12 cellular contexts compared by ENCODE assay signal in the genomic region with DNA sequence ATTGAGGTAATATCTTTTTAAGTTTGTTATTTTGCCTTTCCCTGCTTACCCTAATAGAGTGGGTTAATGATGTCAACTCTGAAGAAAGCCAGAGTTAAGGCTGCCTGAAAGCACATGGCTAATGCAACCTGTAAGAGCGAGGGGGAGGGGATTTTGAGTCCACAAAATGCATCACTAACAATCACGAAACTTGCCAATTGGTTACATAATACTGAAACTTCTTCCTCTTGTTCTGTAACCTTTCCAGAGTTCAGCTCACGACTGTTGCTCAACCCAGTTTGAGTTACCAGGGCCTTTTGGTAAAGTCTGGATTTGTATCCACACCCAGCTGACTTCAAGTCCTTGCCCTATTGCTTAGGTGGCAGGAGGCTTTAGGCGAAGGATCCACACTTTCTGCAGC.
DNase-seq lines count a peak whose midpoint lies in the region; ATAC-seq and TF ChIP-seq lines count a peak whose summit lies in the region.
"Had no signal": no experiment of that assay in that cellular context is flagged by ENCODE, and none has a peak within 500 bp of the region (broad histone marks: within the 10 kb centered on the region; RNA-seq: fewer than 3 reads in every experiment).

No MANE protein-coding gene starts in this region.

- no peaks in the 10 kb centered on the region for H3K27me3 ChIP-seq in PC-3 (ENCODE audit: low read length)
- no peaks in the 10 kb centered on the region for H3K27me3 ChIP-seq in prostate gland (replicated peaks; ENCODE audit: insufficient read depth)

- no peak overlapping the region for H3K9ac ChIP-seq in PC-3 (ENCODE audit: low read length)

- H3K27ac ChIP-seq in PC-3 (ENCODE audit: low read length): no peak overlapping the region
- H3K27ac ChIP-seq in prostate gland: no peak overlapping the region

- POLR2A ChIA-PET in PC-3 (lab: Charles Lee; ENCODE audit: unreplicated experiment): no interaction called here

- CTCF ChIA-PET in PC-3 (lab: Charles Lee): no interaction called here

- no peak overlapping the region for H3K4me2 ChIP-seq in PC-3 (ENCODE audit: low read length)

- no peak overlapping the region for H2AFZ ChIP-seq in PC-3 (ENCODE audit: low read length)

- H3K4me1 ChIP-seq in PC-3 (ENCODE audit: insufficient read depth, low read length): peaks cover 11% of the 10 kb centered on the region; the same call in 1 of the 2 replicates
- no peaks in the 10 kb centered on the region for H3K4me1 ChIP-seq in prostate gland (replicated peaks)
- H3K4me1 ChIP-seq: HAP-1 had no signal

- DNase-seq in GM04503 (ENCODE audit: low read depth) (peak; percentile 40), PC-3 (peak; percentile 40), fibroblast of mammary gland (ENCODE audit: low read depth) (peak; percentile 90), non-pigmented ciliary epithelial cell (ENCODE audit: low read depth) (peak; percentile 45), posterior vena cava (ENCODE audit: low spot score) (no peak), superior temporal gyrus (ENCODE audit: extremely low spot score) (no peak), prostate gland (ENCODE audit: low spot score) (no peak)
- DNase-seq: activated B cell treated with CpG ODN at 0.5 μM for 24 hours; activated T-cell treated with anti-CD3 and anti-CD28 coated beads, Interleukin-2, amount 50 U/mL, for 24 hours; CD8-positive, alpha-beta T cell had no signal

- WGBS in prostate gland: 76% methylated on average over 4 of the region's 4 CpGs

- H3K9me2 ChIP-seq in PC-3 (replicated peaks; ENCODE audit: low read length): no peaks in the 10 kb centered on the region

- intact Hi-C loops in PC-3 (cut with micrococcal nuclease) (no loop called here), posterior vena cava (cut with DNase I) (no loop called here), prostate gland (cut with DNase I) (loop anchor here (10.0 kb wide), 1 partner anchor 213 kb away; no protein-coding TSS in a partner anchor)

- H3K9me3 ChIP-seq in PC-3 (ENCODE audit: low read length): no peaks in the 10 kb centered on the region
- no peaks in the 10 kb centered on the region for H3K9me3 ChIP-seq in prostate gland
- H3K9me3 ChIP-seq: HAP-1 had no signal

- no peaks in the 10 kb centered on the region for H4K20me1 ChIP-seq in PC-3 (ENCODE audit: low read length)

- ATAC-seq in PC-3: no peak
- ATAC-seq in GM21526 (IDR thresholded peaks at IDR 0.05; ENCODE audit: low FRiP score, unreplicated experiment): no peak
- ATAC-seq: CD8-positive, alpha-beta T cell had no signal

- H3K79me2 ChIP-seq in PC-3 (ENCODE audit: low read length): no peaks in the 10 kb centered on the region

- BruUV-seq in PC-3 (replicated peaks; lab: Mats Ljungman, UMichigan): no TSS peak

- no peak for TF ChIP-seq POLR2A in prostate gland (IDR thresholded peaks at IDR 0.05)

- no peaks in the 10 kb centered on the region for H3F3A ChIP-seq in PC-3 (ENCODE audit: low read length, unreplicated experiment)

- H3K36me3 ChIP-seq in PC-3 (ENCODE audit: low read depth, low read length) (no peaks in the 10 kb centered on the region), prostate gland (no peaks in the 10 kb centered on the region)
- H3K36me3 ChIP-seq: HAP-1 had no signal

- no peak for TF ChIP-seq CTCF in PC-3 (conservative IDR thresholded peaks at IDR 0.05; ENCODE audit: low read depth, low read length)
- TF ChIP-seq CTCF in fibroblast of mammary gland (conservative IDR thresholded peaks at IDR 0.05; ENCODE audit: control insufficient read depth, insufficient read depth, low read depth, low read length): no peak
- TF ChIP-seq CTCF in prostate gland (IDR thresholded peaks at IDR 0.05): no peak

- H3K4me3 ChIP-seq in PC-3 (ENCODE audit: low read length): no peak overlapping the region
- no peak overlapping the region for H3K4me3 ChIP-seq in fibroblast of mammary gland (ENCODE audit: control insufficient read depth, low read depth, low read length)
- no peak overlapping the region for H3K4me3 ChIP-seq in prostate gland
- H3K4me3 ChIP-seq: HAP-1 had no signal

Comparison
In these comparisons a context has a peak if more than half of its experiments do, and no peak if none do; other contexts are left out.
1. DNase-seq: peak in GM04503 (single experiment), PC-3 (single experiment), fibroblast of mammary gland (single experiment) and non-pigmented ciliary epithelial cell (single experiment); none in posterior vena cava (single experiment), superior temporal gyrus (single experiment) and prostate gland (single experiment).